9 cellular contexts compared by ENCODE assay signal in genomic region chr3:30012941-30013543, GRCh38.
DNase-seq lines count a peak whose midpoint lies in the region; ATAC-seq and TF ChIP-seq lines count a peak whose summit lies in the region.
"Had no signal": no experiment of that assay in that cellular context is flagged by ENCODE, and none has a peak within 500 bp of the region (broad histone marks: within the 10 kb centered on the region; RNA-seq: fewer than 3 reads in every experiment).

No MANE protein-coding gene starts in this region.

- H3K4me3 Mint-ChIP-seq in activated CD8-positive, alpha-beta T cell treated with anti-CD3 and anti-CD28 coated beads, Interleukin-2, amount 10 ng/mL, durations not matched to agents 7 days and 5 days: no peak overlapping the region
- H3K4me3 Mint-ChIP-seq: T-helper 1 cell treated with Interleukin-12 subunit alpha and Interleukin-12 subunit beta and Interleukin-4 antibody, amounts not matched to agents 30 μg/mL and 1 μg/mL, for 36 hours had no signal

- no peaks in the 10 kb centered on the region for H3K36me3 Mint-ChIP-seq in activated CD8-positive, alpha-beta T cell treated with anti-CD3 and anti-CD28 coated beads, Interleukin-2, amount 10 ng/mL, durations not matched to agents 7 days and 5 days (ENCODE audit: low read depth)

- H3K4me1 Mint-ChIP-seq in activated CD8-positive, alpha-beta T cell treated with anti-CD3 and anti-CD28 coated beads, Interleukin-2, amount 10 ng/mL, durations not matched to agents 7 days and 5 days (ENCODE audit: low read depth): no peaks in the 10 kb centered on the region

- TF ChIP-seq CTCF in HFF-Myc (IDR thresholded peaks at IDR 0.05; ENCODE audit: low read depth, low read length, missing control alignments) (peak; percentile 58), stomach (IDR thresholded peaks at IDR 0.05) (peak in 5 of 7 experiments; percentile 29 to 65 (median 49))

- no peak overlapping the region for H3K27ac ChIP-seq in stomach

- ATAC-seq in activated CD8-positive, alpha-beta T cell treated with anti-CD3 and anti-CD28 coated beads, Interleukin-2, amount 10 ng/mL, durations not matched to agents 7 days and 5 days: no peak
- ATAC-seq in esophagus mucosa (peak; percentile 61), HG03097 (IDR thresholded peaks at IDR 0.05; ENCODE audit: low FRiP score, unreplicated experiment) (no peak)

- no peaks in the 10 kb centered on the region for H3K36me3 ChIP-seq in stomach

- H3K27me3 ChIP-seq in stomach: no peaks in the 10 kb centered on the region

- no peak overlapping the region for H3K27ac Mint-ChIP-seq in activated CD8-positive, alpha-beta T cell treated with anti-CD3 and anti-CD28 coated beads, Interleukin-2, amount 10 ng/mL, durations not matched to agents 7 days and 5 days
- H3K27ac Mint-ChIP-seq: T-helper 1 cell treated with Interleukin-12 subunit alpha and Interleukin-12 subunit beta and Interleukin-4 antibody, amounts not matched to agents 30 μg/mL and 1 μg/mL, for 36 hours had no signal

- no peaks in the 10 kb centered on the region for H3K9me3 Mint-ChIP-seq in activated CD8-positive, alpha-beta T cell treated with anti-CD3 and anti-CD28 coated beads, Interleukin-2, amount 10 ng/mL, durations not matched to agents 7 days and 5 days (ENCODE audit: insufficient read depth)
- H3K9me3 Mint-ChIP-seq: T-helper 1 cell treated with Interleukin-12 subunit alpha and Interleukin-12 subunit beta and Interleukin-4 antibody, amounts not matched to agents 30 μg/mL and 1 μg/mL, for 36 hours had no signal

- H3K4me3 ChIP-seq in HFF-Myc (replicated peaks; ENCODE audit: low read depth, low read length): no peak overlapping the region
- no peak overlapping the region for H3K4me3 ChIP-seq in stomach

- intact Hi-C loops in stomach (cut with DNase I; ENCODE audit: low total_unique reads): no loop called here

- TF ChIP-seq POLR2A in stomach (IDR thresholded peaks at IDR 0.05): no peak

- DNase-seq in COLO829 (ENCODE audit: low spot score): peak; percentile 63
- DNase-seq in HFF-Myc (ENCODE audit: extremely low read depth, low read depth): peak; percentile 75
- DNase-seq in NCI-H524 (lab: John Stamatoyannopoulos, UW): peak; percentile 34 to 69
- peak; percentile 63 for DNase-seq in activated CD8-positive, alpha-beta T cell treated with anti-CD3 and anti-CD28 coated beads, Interleukin-2, amount 10 ng/mL, durations not matched to agents 7 days and 5 days
- DNase-seq in myocyte (ENCODE audit: low read depth): peak; percentile 82
- DNase-seq in stomach: peak; percentile 81

- CTCF ChIA-PET in activated CD8-positive, alpha-beta T cell treated with anti-CD3 and anti-CD28 coated beads, Interleukin-2, amount 10 ng/mL, durations not matched to agents 7 days and 5 days (lab: Charles Lee): interaction anchor here (0.6 to 2.6 kb wide), 20 partner anchors 9 to 1118 kb away, joined by 3 to 25 read pairs (median 3); no protein-coding TSS in a partner anchor

- H3K9me3 ChIP-seq in stomach: no peaks in the 10 kb centered on the region

- peaks cover 4% of the 10 kb centered on the region for H3K27me3 Mint-ChIP-seq in activated CD8-positive, alpha-beta T cell treated with anti-CD3 and anti-CD28 coated beads, Interleukin-2, amount 10 ng/mL, durations not matched to agents 7 days and 5 days (ENCODE audit: low read depth)

- no peaks in the 10 kb centered on the region for H3K4me1 ChIP-seq in stomach

- POLR2A ChIA-PET in activated CD8-positive, alpha-beta T cell treated with anti-CD3 and anti-CD28 coated beads, Interleukin-2, amount 10 ng/mL, durations not matched to agents 7 days and 5 days (lab: Charles Lee): no interaction called here

- WGBS in stomach, 5 donors: 0 to 3% (median 2%) methylated on average over 2 of the region's 2 CpGs

- TF ChIP-seq EP300 in stomach (IDR thresholded peaks at IDR 0.05): no peak
